8 cellular contexts compared by ENCODE assay signal in the genomic region with DNA sequence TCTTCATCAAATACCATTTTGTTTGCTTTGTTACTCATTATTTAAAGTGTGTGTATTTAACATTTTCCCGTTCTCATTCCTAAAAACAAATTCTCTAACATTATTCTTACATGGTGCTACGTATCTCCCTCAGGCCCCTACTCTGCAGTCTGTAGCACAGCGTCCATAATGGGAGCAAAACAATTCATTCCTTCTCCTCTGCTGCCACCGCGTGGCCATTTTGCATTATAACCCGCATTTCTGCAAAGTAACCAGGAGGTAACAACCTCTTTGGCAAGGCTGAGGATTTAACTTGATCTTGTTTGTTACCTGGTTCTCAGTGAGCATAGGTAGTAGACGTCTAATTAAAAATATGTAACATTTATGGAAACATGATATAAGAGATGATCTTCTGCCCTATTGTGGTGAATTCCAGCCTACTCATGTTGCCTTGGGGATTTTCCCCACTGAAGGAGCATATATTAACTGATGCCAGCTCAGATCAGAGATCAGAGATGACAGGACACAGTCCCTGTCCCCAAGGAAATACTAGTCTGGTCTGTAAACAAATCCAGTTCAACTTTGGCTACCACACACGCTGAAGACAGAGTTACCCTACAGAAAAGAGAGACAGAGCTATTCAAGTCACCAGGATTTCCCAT. TPM values are rescaled to one million over a fixed set of nuclear protein-coding genes. Genes with fewer than 3 reads are reported as not detected.
DNase-seq lines count a peak whose midpoint lies in the region; ATAC-seq and TF ChIP-seq lines count a peak whose summit lies in the region.

No MANE protein-coding gene starts in this region.

- ATAC-seq in gastroesophageal sphincter (peak; percentile 77), upper lobe of right lung (peak; percentile 95)

- H3K36me3 ChIP-seq in H7 (replicated peaks; ENCODE audit: control insufficient read depth, insufficient read depth, low read length) (no peaks in the 10 kb centered on the region), gastroesophageal sphincter (peaks cover 0 to 8% of the 10 kb centered on the region in 2 donors), ovary (no peaks in the 10 kb centered on the region), upper lobe of right lung (no peaks in the 10 kb centered on the region)

- H3K4me1 ChIP-seq in gastroesophageal sphincter (peaks cover 0 to 4% (median 0%) of the 10 kb centered on the region in 3 donors), ovary (ENCODE audit: insufficient read depth) (no peaks in the 10 kb centered on the region), upper lobe of right lung (peaks cover 11% of the 10 kb centered on the region)

- H3K27ac ChIP-seq in gastroesophageal sphincter (no peak overlapping the region), ovary (no peak overlapping the region), upper lobe of right lung (no peak overlapping the region)

- no peak for TF ChIP-seq EP300 in gastroesophageal sphincter (IDR thresholded peaks at IDR 0.05)
- no peak for TF ChIP-seq EP300 in ovary (IDR thresholded peaks at IDR 0.05)

- H3K4me3 ChIP-seq in H7 (ENCODE audit: insufficient read depth, low read depth, low read length) (no peak overlapping the region), gastroesophageal sphincter (no peak overlapping the region), ovary (no peak overlapping the region), upper lobe of right lung (no peak overlapping the region)

- TF ChIP-seq CTCF in gastroesophageal sphincter (IDR thresholded peaks at IDR 0.05) (peak in 3 of 4 experiments; percentile 76 to 83 (median 81)), ovary (IDR thresholded peaks at IDR 0.05) (peak in 2 of 3 donors; percentile 72 to 78), upper lobe of right lung (IDR thresholded peaks at IDR 0.05) (peak; percentile 77)

- 3 to 4% methylated on average over 6 to 8 of the region's 8 CpGs for WGBS in gastroesophageal sphincter (ENCODE audit: low coverage in 1 of 2), 2 donors
- 2 to 5% (median 5%) methylated on average over 8 of the region's 8 CpGs for WGBS in ovary, 3 donors

- peak; percentile 80 for DNase-seq in EH (ENCODE audit: low read depth)
- peak; percentile 82 for DNase-seq in H7
- DNase-seq in MV-4-11 (lab: John Stamatoyannopoulos, UW) = peak; percentile 58
- DNase-seq in SK-MEL-5 (ENCODE audit: low read depth, low spot score) = peak; percentile 87
- peak; percentile 58 for DNase-seq in activated gamma-delta T cell treated with anti-CD3 and anti-CD28 coated beads, Interleukin-2, amount 50 U/mL, for 16 hours (ENCODE audit: low read depth)
- peak; percentile 44 to 81 (median 74) for DNase-seq in ovary
- DNase-seq in upper lobe of right lung = peak; percentile 74

- H3K27me3 ChIP-seq in H7 (ENCODE audit: control insufficient read depth, insufficient read depth, low read length) = no peaks in the 10 kb centered on the region
- H3K27me3 ChIP-seq in gastroesophageal sphincter = no peaks in the 10 kb centered on the region
- H3K27me3 ChIP-seq in ovary = no peaks in the 10 kb centered on the region
- H3K27me3 ChIP-seq in upper lobe of right lung = no peaks in the 10 kb centered on the region

- TF ChIP-seq POLR2A in gastroesophageal sphincter (IDR thresholded peaks at IDR 0.05) (no peak), ovary (IDR thresholded peaks at IDR 0.05) (no peak)

- in situ Hi-C loops in SK-MEL-5 (cut with HindIII; ENCODE audit: low pct_unique_long_range_greater_than_20kb, low sequenced_read_pairs) = no loop called here

- H3K9me3 ChIP-seq in gastroesophageal sphincter (no peaks in the 10 kb centered on the region), ovary (no peaks in the 10 kb centered on the region), upper lobe of right lung (no peaks in the 10 kb centered on the region)

- intact Hi-C loops in ovary (cut with DNase I) = loop anchor here in 1 of 4 donors (5.0 kb wide), 1 partner anchor 348 kb away; no protein-coding TSS in a partner anchor
- intact Hi-C loops in upper lobe of right lung (cut with DNase I) = no loop called here

RNA-seq across cellular contexts. Expression of a gene that starts 10.5 kb away (rescaled TPM):
- total RNA-seq in H7 (2014; rRNA removed; shearing (Covaris generic)) = not detected in 2 replicates
- not detected in 2 replicates for total RNA-seq in SK-MEL-5 (2014; rRNA removed; shearing (Covaris generic))
- not detected in 2 replicates for polyA plus RNA-seq in SK-MEL-5 (2015; cell fraction: cytosol; rRNA removed)
- not detected in 2 replicates for polyA plus RNA-seq in SK-MEL-5 (2015; cell fraction: nucleus; rRNA removed)
- total RNA-seq in gastroesophageal sphincter (not detected), ovary (not detected), upper lobe of right lung (not detected)
- polyA plus RNA-seq in ovary = not detected

RNA-seq across cellular contexts. Expression of a gene that starts 18.0 kb away (rescaled TPM):
- total RNA-seq in H7 (2014; rRNA removed; shearing (Covaris generic)) = 18.7 and 24.6 TPM in 2 replicates
- total RNA-seq in SK-MEL-5 (2014; rRNA removed; shearing (Covaris generic)) = 20.0 and 23.3 TPM in 2 replicates
- polyA plus RNA-seq in SK-MEL-5 (2015; cell fraction: cytosol; rRNA removed) = 15.5 and 15.9 TPM in 2 replicates
- polyA plus RNA-seq in SK-MEL-5 (2015; cell fraction: nucleus; rRNA removed) = 6.2 and 7.0 TPM in 2 replicates
- total RNA-seq in gastroesophageal sphincter (10 to 100 TPM; 15.3 to 24.4 (median 17.3) TPM), ovary (10 to 100 TPM; 12.0 to 19.0 (median 16.5) TPM), upper lobe of right lung (24.2 TPM)
- polyA plus RNA-seq in ovary = 10 to 100 TPM in 1 of 2 donors, 1 to 10 TPM in 1; 9.2 to 12.2 TPM

RNA-seq across cellular contexts. Expression of a gene that starts 21.7 kb away (rescaled TPM):
- not detected in 2 replicates for total RNA-seq in H7 (2014; rRNA removed; shearing (Covaris generic))
- not detected in 2 replicates for total RNA-seq in SK-MEL-5 (2014; rRNA removed; shearing (Covaris generic))
- not detected in 2 replicates for polyA plus RNA-seq in SK-MEL-5 (2015; cell fraction: cytosol; rRNA removed)
- polyA plus RNA-seq in SK-MEL-5 (2015; cell fraction: nucleus; rRNA removed) = not detected in 2 replicates
- total RNA-seq in gastroesophageal sphincter (not detected), ovary (not detected), upper lobe of right lung (not detected)
- polyA plus RNA-seq in ovary = not detected
